In genomic region chr3:162938073-162938472, GRCh38 we compare ENCODE assay signal across 24 cellular contexts.
"Had no signal": no experiment of that assay in that cellular context is flagged by ENCODE, and none has a peak within 500 bp of the region (broad histone marks: within the 10 kb centered on the region; RNA-seq: fewer than 3 reads in every experiment).

No MANE protein-coding gene starts in this region.

- H3K36me3 Mint-ChIP-seq: activated naive CD4-positive, alpha-beta T cell treated with anti-CD3 and anti-CD28 coated beads, Interleukin-2, amount 50 U/mL, for 24 hours; type B pancreatic cell had no signal

- H3K4me1 Mint-ChIP-seq: activated naive CD4-positive, alpha-beta T cell treated with anti-CD3 and anti-CD28 coated beads, Interleukin-2, amount 50 U/mL, for 24 hours; immature natural killer cell; nephron progenitor cell had no signal

- H3K27me3 Mint-ChIP-seq: activated naive CD4-positive, alpha-beta T cell treated with anti-CD3 and anti-CD28 coated beads, Interleukin-2, amount 50 U/mL, for 24 hours; progenitor cell of endocrine pancreas; type B pancreatic cell had no signal

- H3K27ac Mint-ChIP-seq: activated CD8-positive, alpha-beta T cell treated with anti-CD3 and anti-CD28 coated beads, Interleukin-2, amount 10 ng/mL, durations not matched to agents 7 days and 5 days; activated naive CD4-positive, alpha-beta T cell treated with anti-CD3 and anti-CD28 coated beads, Interleukin-2, amount 50 U/mL, for 24 hours; immature natural killer cell; nephron progenitor cell; progenitor cell of endocrine pancreas; type B pancreatic cell; WTC11 had no signal

- H3K27me3 ChIP-seq: esophagus squamous epithelium, foreskin keratinocyte, right atrium auricular region had no signal

- H3K4me3 ChIP-seq: coronary artery, esophagus squamous epithelium, right atrium auricular region had no signal

- H3K9me3 ChIP-seq: esophagus squamous epithelium, right atrium auricular region had no signal

- DNase-seq: activated CD4-positive, alpha-beta T cell treated with anti-CD3 and anti-CD28 coated beads for 4 hours; activated CD8-positive, alpha-beta memory T cell treated with anti-CD3 and anti-CD28 coated beads, Interleukin-2, amount 50 U/mL, for 4 hours; activated CD8-positive, alpha-beta T cell treated with anti-CD3 and anti-CD28 coated beads, Interleukin-2, amount 10 ng/mL, durations not matched to agents 7 days and 5 days; activated effector memory CD4-positive, alpha-beta T cell treated with anti-CD3 and anti-CD28 coated beads, Interleukin-2, amount 50 U/mL, for 16 hours; activated T-cell treated with anti-CD3 and anti-CD28 coated beads, Interleukin-2, amount 50 U/mL, for 48 hours; amniotic stem cell; caudate nucleus; effector CD4-positive, alpha-beta T cell; esophagus squamous epithelium; foreskin keratinocyte; head of caudate nucleus; immature natural killer cell; nephron progenitor cell; small intestine; stimulated activated CD4-positive, alpha-beta T cell treated with anti-CD3 and anti-CD28 coated beads, Interleukin-4, amount 100 ng/mL, for 24 hours; stimulated activated naive CD4-positive, alpha-beta T cell treated with Interleukin-2 at 50 U/mL for 16 hours; substantia nigra; T-helper 2 cell had no signal

- H3K4me3 Mint-ChIP-seq: activated CD8-positive, alpha-beta T cell treated with anti-CD3 and anti-CD28 coated beads, Interleukin-2, amount 10 ng/mL, durations not matched to agents 7 days and 5 days; activated naive CD4-positive, alpha-beta T cell treated with anti-CD3 and anti-CD28 coated beads, Interleukin-2, amount 50 U/mL, for 24 hours; immature natural killer cell; nephron progenitor cell; type B pancreatic cell; WTC11 had no signal

- H3K27ac ChIP-seq: coronary artery, esophagus squamous epithelium, foreskin keratinocyte, right atrium auricular region had no signal

- H3K4me1 ChIP-seq: esophagus squamous epithelium, foreskin keratinocyte, right atrium auricular region had no signal

- ATAC-seq: activated CD8-positive, alpha-beta T cell treated with anti-CD3 and anti-CD28 coated beads, Interleukin-2, amount 10 ng/mL, durations not matched to agents 7 days and 5 days; foreskin keratinocyte; WTC11 had no signal

- H3K36me3 ChIP-seq: esophagus squamous epithelium, right atrium auricular region had no signal

- H3K9me3 Mint-ChIP-seq: nephron progenitor cell, type B pancreatic cell had no signal
